ENCODE assay signal across 17 cellular contexts in genomic region chr1:100005424-100005823, GRCh38.
"Had no signal": no experiment of that assay in that cellular context is flagged by ENCODE, and none has a peak within 500 bp of the region (broad histone marks: within the 10 kb centered on the region; RNA-seq: fewer than 3 reads in every experiment).

No MANE protein-coding gene starts in this region.

- ATAC-seq: Right ventricle myocardium inferior, SK-N-SH treated with all-trans-retinoic acid at 6 μM for 48 hours had no signal

- DNase-seq: Karpas-422, KG1, MG63, NCI-H1092, NCI-H1105 treated with DMSO at 0.1 percent for 48 hours, NCI-H1417 treated with DMSO at 0.1 percent for 48 hours, NCI-H146, NCI-H187, NCI-H2029 treated with DMSO at 0.1 percent for 48 hours, NCI-H524, NCI-H526 treated with DMSO at 0.1 percent for 48 hours, NCI-H748 treated with DMSO at 0.1 percent for 48 hours, SHP77 treated with DMSO at 0.1 percent for 48 hours, SJCRH30, T-helper 1 cell had no signal

- H3K4me3 ChIP-seq: MG63, SJCRH30 had no signal

- H3K9me3 ChIP-seq: MG63 had no signal

- H3K4me1 ChIP-seq: SJCRH30 had no signal

- H3K27ac ChIP-seq: SJCRH30 had no signal
